ENCODE assay signal across 9 cellular contexts in genomic region chr11:47354913-47355282, GRCh38. TPM values are rescaled to one million over a fixed set of nuclear protein-coding genes. Genes with fewer than 3 reads are reported as not detected.
DNase-seq lines count a peak whose midpoint lies in the region; ATAC-seq, FAIRE-seq and TF ChIP-seq lines count a peak whose summit lies in the region.
"Had no signal": no experiment of that assay in that cellular context is flagged by ENCODE, and none has a peak within 500 bp of the region (broad histone marks: within the 10 kb centered on the region; RNA-seq: fewer than 3 reads in every experiment).

No MANE protein-coding gene starts in this region.

- H3K27me3 ChIP-seq in astrocyte (ENCODE audit: insufficient read depth, low read length) (no peaks in the 10 kb centered on the region), hepatocyte (no peaks in the 10 kb centered on the region), psoas muscle (ENCODE audit: insufficient read depth in 3 of 3, low read length in 2 of 3) (no peaks in the 10 kb centered on the region)

- H2AFZ ChIP-seq in astrocyte (ENCODE audit: low read depth, low read length) (peak overlapping the region; percentile 81), hepatocyte (peak overlapping the region; percentile 98)

- H3K27ac ChIP-seq in astrocyte (ENCODE audit: low read depth, low read length) (no peak overlapping the region), hepatocyte (no peak overlapping the region), psoas muscle (peak overlapping the region; percentile 90)

- H3K36me3 Mint-ChIP-seq in astrocyte (ENCODE audit: low read depth, unreplicated experiment) = peaks cover 1% of the 10 kb centered on the region
- H3K36me3 Mint-ChIP-seq: activated naive CD8-positive, alpha-beta T cell treated with anti-CD3 and anti-CD28 coated beads, Interleukin-2, amount 10 ng/mL, durations not matched to agents 7 days and 5 days had no signal

- DNase-seq in astrocyte (ENCODE audit: low read depth) = no peak
- DNase-seq in hepatocyte (ENCODE audit: low spot score) = no peak
- no peak for DNase-seq in psoas muscle
- no peak for DNase-seq in cerebellum (ENCODE audit: low spot score)
- DNase-seq in HK-2 (ENCODE audit: unreplicated experiment) = no peak
- DNase-seq in ACHN = no peak
- DNase-seq: activated naive CD8-positive, alpha-beta T cell treated with anti-CD3 and anti-CD28 coated beads, Interleukin-2, amount 10 ng/mL, durations not matched to agents 7 days and 5 days had no signal

- ATAC-seq in psoas muscle (peak in 2 of 4 donors; percentile 62 to 68), GM21619 (IDR thresholded peaks at IDR 0.05; ENCODE audit: unreplicated experiment) (no peak)

- H3K79me2 ChIP-seq in astrocyte (ENCODE audit: insufficient read depth, low read length) = no peaks in the 10 kb centered on the region
- no peaks in the 10 kb centered on the region for H3K79me2 ChIP-seq in hepatocyte

- in situ Hi-C loops in ACHN (cut with HindIII; ENCODE audit: low pct_ligation_motif_present, low pct_unique_long_range_greater_than_20kb, low sequenced_read_pairs) = no loop called here

- H3K9me2 ChIP-seq in hepatocyte (replicated peaks; ENCODE audit: insufficient read depth) = no peaks in the 10 kb centered on the region

- H3K36me3 ChIP-seq in ES-I3 (ENCODE audit: insufficient read depth, low read length) (no peaks in the 10 kb centered on the region), astrocyte (ENCODE audit: insufficient read depth, low read length) (no peaks in the 10 kb centered on the region), hepatocyte (replicated peaks; ENCODE audit: insufficient read depth, low read depth) (no peaks in the 10 kb centered on the region), psoas muscle (ENCODE audit: insufficient read depth in 1 of 2, low read depth in 1 of 2) (no peaks in the 10 kb centered on the region)

- no peaks in the 10 kb centered on the region for H3K9me3 Mint-ChIP-seq in astrocyte (ENCODE audit: unreplicated experiment)
- H3K9me3 Mint-ChIP-seq: activated naive CD8-positive, alpha-beta T cell treated with anti-CD3 and anti-CD28 coated beads, Interleukin-2, amount 10 ng/mL, durations not matched to agents 7 days and 5 days had no signal

- H3K9ac ChIP-seq in ES-I3 (ENCODE audit: low read depth, low read length) = peak overlapping the region; percentile 37; the same call in 1 of the 2 replicates
- no peak overlapping the region for H3K9ac ChIP-seq in astrocyte (ENCODE audit: low read length)

- H3K4me3 ChIP-seq in astrocyte (ENCODE audit: insufficient read depth, low read depth, low read length) (no peak overlapping the region), hepatocyte (peak overlapping the region; percentile 49), psoas muscle (peak overlapping the region; percentile 74)

- TF ChIP-seq CTCF in astrocyte (IDR thresholded peaks at IDR 0.05; ENCODE audit: insufficient read depth, low read depth, low read length) (no peak), hepatocyte (IDR thresholded peaks at IDR 0.05; ENCODE audit: poor library complexity) (no peak), psoas muscle (IDR thresholded peaks at IDR 0.05) (no peak)

- H3K9me3 ChIP-seq in ES-I3 (ENCODE audit: control insufficient read depth, insufficient read depth, low read length) = no peaks in the 10 kb centered on the region
- H3K9me3 ChIP-seq in astrocyte (ENCODE audit: insufficient read depth, low read depth, low read length) = no peaks in the 10 kb centered on the region
- no peaks in the 10 kb centered on the region for H3K9me3 ChIP-seq in hepatocyte (ENCODE audit: low read depth)
- no peaks in the 10 kb centered on the region for H3K9me3 ChIP-seq in psoas muscle

- H3K4me2 ChIP-seq in astrocyte (ENCODE audit: low read length) (peak overlapping the region; percentile 75), hepatocyte (peak overlapping the region; percentile 95)

- intact Hi-C loops in psoas muscle (cut with DNase I) = loop anchor here (1.0 to 10.0 kb wide), 7 partner anchors 83 to 470 kb away; partner anchors contain the start of genes MADD (in 2 of the 2) and NR1H3 (in 1 of the 2)

- WGBS in hepatocyte (ENCODE audit: low lambda C conversion rate, missing lambda C conversion rate) = 20% methylated on average over 5 of the region's 32 CpGs
- WGBS in psoas muscle, 3 donors = 7 to 12% (median 10%) methylated on average over 21 to 32 of the region's 32 CpGs

- H3K27ac Mint-ChIP-seq in astrocyte (ENCODE audit: unreplicated experiment) = peak overlapping the region; percentile 45
- H3K27ac Mint-ChIP-seq: activated naive CD8-positive, alpha-beta T cell treated with anti-CD3 and anti-CD28 coated beads, Interleukin-2, amount 10 ng/mL, durations not matched to agents 7 days and 5 days had no signal

- no peaks in the 10 kb centered on the region for H4K20me1 ChIP-seq in astrocyte (ENCODE audit: insufficient read depth, low read length)
- H4K20me1 ChIP-seq in hepatocyte (ENCODE audit: insufficient read depth, poor library complexity, severe bottlenecking) = no peaks in the 10 kb centered on the region

- FAIRE-seq in astrocyte (lab: Jason Lieb, UNC) = no peak

- peak overlapping the region; percentile 70 for H3K4me3 Mint-ChIP-seq in astrocyte (ENCODE audit: unreplicated experiment)
- H3K4me3 Mint-ChIP-seq: activated naive CD8-positive, alpha-beta T cell treated with anti-CD3 and anti-CD28 coated beads, Interleukin-2, amount 10 ng/mL, durations not matched to agents 7 days and 5 days had no signal

- H3K27me3 Mint-ChIP-seq in astrocyte (ENCODE audit: low read depth, unreplicated experiment) = no peaks in the 10 kb centered on the region
- H3K27me3 Mint-ChIP-seq: activated naive CD8-positive, alpha-beta T cell treated with anti-CD3 and anti-CD28 coated beads, Interleukin-2, amount 10 ng/mL, durations not matched to agents 7 days and 5 days had no signal

- no peaks in the 10 kb centered on the region for H3K4me1 Mint-ChIP-seq in astrocyte (ENCODE audit: low read depth, unreplicated experiment)

- H3K4me1 ChIP-seq in ES-I3 (ENCODE audit: insufficient read depth, low read length) (no peaks in the 10 kb centered on the region; the same call in 1 of the 2 replicates), astrocyte (ENCODE audit: insufficient read depth, low read length) (no peaks in the 10 kb centered on the region), hepatocyte (ENCODE audit: insufficient read depth) (no peaks in the 10 kb centered on the region), psoas muscle (peaks cover 5% of the 10 kb centered on the region)

RNA-seq across cellular contexts. Expression of gene MYBPC3, which starts 2.4 kb away (rescaled TPM):
- total RNA-seq in astrocyte (not detected in 2 replicates), hepatocyte (0.68 and 1.4 TPM in 2 replicates), psoas muscle (1 to 10 TPM in 1 of 4 donors, under 1 TPM in 3; 0.44 to 1.3 (median 0.69) TPM), cerebellum (0.18 TPM)
- polyA plus RNA-seq in hepatocyte (0.51 and 0.75 TPM in 2 replicates), psoas muscle (under 1 TPM; 0.01 to 0.13 (median 0.07) TPM)

RNA-seq across cellular contexts. Expression of gene SPI1, which starts 23.4 kb away (rescaled TPM):
- not detected in 2 replicates for total RNA-seq in astrocyte
- 0.13 and 1.1 TPM in 2 replicates for total RNA-seq in hepatocyte
- 2.0 and 3.3 TPM in 2 replicates for polyA plus RNA-seq in hepatocyte
- 1 to 10 TPM; 3.6 to 8.3 (median 5.6) TPM for total RNA-seq in psoas muscle
- polyA plus RNA-seq in psoas muscle = 1 to 10 TPM; 1.6 to 3.5 (median 3.1) TPM
- total RNA-seq in cerebellum = 1.2 TPM

RNA-seq across cellular contexts. Expression of gene SLC39A13, which starts 53.5 kb away (rescaled TPM):
- total RNA-seq in astrocyte (76.6 and 92.7 TPM in 2 replicates), hepatocyte (60.8 and 72.3 TPM in 2 replicates), psoas muscle (10 to 100 TPM; 14.7 to 26.9 (median 19.9) TPM), cerebellum (10.7 TPM)
- polyA plus RNA-seq in hepatocyte (118 and 119 TPM in 2 replicates), psoas muscle (10 to 100 TPM; 27.0 to 35.3 (median 29.1) TPM)
